Comparison of ENCODE assay signal across 34 cellular contexts in the genomic region with DNA sequence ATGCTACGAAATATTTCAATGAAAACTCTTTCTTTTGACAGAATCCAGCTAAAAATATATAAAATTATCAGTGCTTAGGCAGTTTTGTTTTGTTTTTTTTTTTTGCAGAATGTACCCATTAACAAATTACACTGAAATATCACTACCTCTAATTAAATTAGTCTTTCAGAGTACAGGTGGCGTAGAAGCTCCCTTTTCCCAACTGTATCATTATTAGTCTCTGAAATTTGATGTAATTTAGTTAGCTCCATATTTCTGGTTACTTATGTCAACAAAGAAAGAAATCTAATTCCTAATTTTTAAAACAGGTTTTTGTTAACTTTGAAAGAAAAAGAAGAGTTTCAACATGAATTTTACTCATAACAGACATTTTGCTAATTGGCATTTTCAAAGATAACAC.
DNase-seq lines count a peak whose midpoint lies in the region; ATAC-seq and TF ChIP-seq lines count a peak whose summit lies in the region.
"Had no signal": no experiment of that assay in that cellular context is flagged by ENCODE, and none has a peak within 500 bp of the region (broad histone marks: within the 10 kb centered on the region; RNA-seq: fewer than 3 reads in every experiment).

No MANE protein-coding gene starts in this region.

- H3K9me2 ChIP-seq in SK-N-SH, result no peaks in the 10 kb centered on the region

- H3K4me3 Mint-ChIP-seq in neural progenitor cell, result no peak overlapping the region
- H3K4me3 Mint-ChIP-seq: B cell; CD14-positive monocyte; CD4-positive, alpha-beta memory T cell; CD4-positive, alpha-beta T cell; CD4-positive, CD25-positive, alpha-beta regulatory T cell; CD8-positive, alpha-beta memory T cell; CD8-positive, alpha-beta T cell had no signal

- H4K20me1 ChIP-seq in SK-N-SH (ENCODE audit: insufficient read depth), result peaks cover 58% of the 10 kb centered on the region
- peaks cover 38% of the 10 kb centered on the region for H4K20me1 ChIP-seq in neural progenitor cell (ENCODE audit: low read depth)
- H4K20me1 ChIP-seq: BLaER1; BLaER1 treated with 17β-estradiol and CSF1 and Interleukin-3, amounts not matched to agents 10 nM and 100 nM had no signal

- CTCF ChIA-PET in SK-N-SH (lab: Yijun Ruan, JAX), result no interaction called here

- TF ChIP-seq EP300 in SK-N-SH (IDR thresholded peaks at IDR 0.05; ENCODE audit: borderline replicate concordance in 1 of 2, low read depth in 1 of 2, low read length in 1 of 2), result no peak

- H3K9me3 Mint-ChIP-seq in neural progenitor cell, result peaks cover 6% of the 10 kb centered on the region
- H3K9me3 Mint-ChIP-seq: CD14-positive monocyte had no signal

- H3K4me1 ChIP-seq in SK-N-SH (ENCODE audit: control insufficient read depth in 1 of 2, insufficient read depth in 2 of 2, low read depth in 1 of 2, low read length in 1 of 2), result peaks cover 0 to 17% of the 10 kb centered on the region in 2 experiments; a peak in 2 of 4 replicates
- peaks cover 35% of the 10 kb centered on the region for H3K4me1 ChIP-seq in neural progenitor cell
- H3K4me1 ChIP-seq: BE2C; BLaER1; BLaER1 treated with 17β-estradiol and CSF1 and Interleukin-3, amounts not matched to agents 10 nM and 100 nM; Caco-2 had no signal

- H3K4me2 ChIP-seq in SK-N-SH, result no peak overlapping the region
- H3K4me2 ChIP-seq in neural progenitor cell, result no peak overlapping the region
- H3K4me2 ChIP-seq: A549; BLaER1; BLaER1 treated with 17β-estradiol and CSF1 and Interleukin-3, amounts not matched to agents 10 nM and 100 nM had no signal

- H3K27ac ChIP-seq in SK-N-SH (ENCODE audit: low read depth in 2 of 2, low read length in 1 of 2), result peak overlapping the region in 1 of 2 experiments; percentile 80; a peak in 2 of 4 replicates
- peak overlapping the region; percentile 19 for H3K27ac ChIP-seq in neural progenitor cell
- H3K27ac ChIP-seq: 22Rv1; A549; BLaER1; BLaER1 treated with 17β-estradiol and CSF1 and Interleukin-3, amounts not matched to agents 10 nM and 100 nM; C4-2B had no signal

- no peaks in the 10 kb centered on the region for H3K9me3 ChIP-seq in SK-N-SH
- no peaks in the 10 kb centered on the region for H3K9me3 ChIP-seq in neural progenitor cell (ENCODE audit: low read depth)
- H3K9me3 ChIP-seq: A549; BE2C; BLaER1; BLaER1 treated with 17β-estradiol and CSF1 and Interleukin-3, amounts not matched to agents 10 nM and 100 nM; Caco-2 had no signal

- ATAC-seq in SK-N-SH treated with all-trans-retinoic acid at 6 μM for 48 hours (no peak), HG03159 (IDR thresholded peaks at IDR 0.05; ENCODE audit: unreplicated experiment) (no peak), GM21619 (IDR thresholded peaks at IDR 0.05; ENCODE audit: unreplicated experiment) (no peak), GM21529 (IDR thresholded peaks at IDR 0.05; ENCODE audit: unreplicated experiment) (no peak)
- ATAC-seq: A549; CD8-positive, alpha-beta T cell had no signal

- H2AFZ ChIP-seq in SK-N-SH (ENCODE audit: low read depth) (no peak overlapping the region), neural progenitor cell (replicated peaks) (no peak overlapping the region)

- peaks cover 44% of the 10 kb centered on the region for H3K36me3 Mint-ChIP-seq in neural progenitor cell
- H3K36me3 Mint-ChIP-seq: CD14-positive monocyte; CD4-positive, alpha-beta memory T cell; CD4-positive, CD25-positive, alpha-beta regulatory T cell; CD8-positive, alpha-beta memory T cell; CD8-positive, alpha-beta T cell had no signal

- no peak overlapping the region for H3K27ac Mint-ChIP-seq in neural progenitor cell
- H3K27ac Mint-ChIP-seq: B cell; CD14-positive monocyte; CD4-positive, alpha-beta memory T cell; CD4-positive, alpha-beta T cell; CD4-positive, CD25-positive, alpha-beta regulatory T cell; CD8-positive, alpha-beta memory T cell; CD8-positive, alpha-beta T cell had no signal

- WGBS in SK-N-SH (ENCODE audit: low lambda C conversion rate), result 90% methylated on average over 2 of the region's 2 CpGs

- peaks cover 35% of the 10 kb centered on the region for H3K4me1 Mint-ChIP-seq in neural progenitor cell
- H3K4me1 Mint-ChIP-seq: B cell; CD14-positive monocyte; CD4-positive, alpha-beta memory T cell; CD4-positive, CD25-positive, alpha-beta regulatory T cell; CD8-positive, alpha-beta memory T cell had no signal

- H3K9ac ChIP-seq in SK-N-SH (no peak overlapping the region), neural progenitor cell (no peak overlapping the region)
- H3K9ac ChIP-seq: BLaER1; BLaER1 treated with 17β-estradiol and CSF1 and Interleukin-3, amounts not matched to agents 10 nM and 100 nM had no signal

- no peak for TF ChIP-seq RAD21 in SK-N-SH (IDR thresholded peaks at IDR 0.05; ENCODE audit: low read length)

- H3K79me2 ChIP-seq in SK-N-SH (ENCODE audit: insufficient read depth), result peaks cover 92% of the 10 kb centered on the region
- peaks cover 100% of the 10 kb centered on the region for H3K79me2 ChIP-seq in neural progenitor cell (ENCODE audit: low read depth)

- H3F3A ChIP-seq in SK-N-SH (replicated peaks; ENCODE audit: insufficient read depth) (peaks cover 12% of the 10 kb centered on the region), neural progenitor cell (ENCODE audit: low read depth) (no peaks in the 10 kb centered on the region)

- peak; percentile 63 for DNase-seq in SK-N-DZ (ENCODE audit: low spot score)
- no peak for DNase-seq in SK-N-SH
- no peak for DNase-seq in neural progenitor cell (ENCODE audit: low spot score)
- DNase-seq in AML-193 (lab: John Stamatoyannopoulos, UW), result no peak
- DNase-seq: 8988T; ACHN; BE2C; C1 segment of cervical spinal cord; Caco-2; Calu3; CD4-positive, alpha-beta memory T cell; CD4-positive, alpha-beta T cell; CD4-positive, CD25-positive, alpha-beta regulatory T cell; CD8-positive, alpha-beta memory T cell; CD8-positive, alpha-beta T cell; COR-L47; DMS 273 treated with DMSO at 0.1 percent for 48 hours; DMS153; DMS53; DMS79; DMS79 treated with DMSO at 0.1 percent for 48 hours; DND-41; EL had no signal

- no peaks in the 10 kb centered on the region for H3K27me3 ChIP-seq in SK-N-SH (ENCODE audit: insufficient read depth)
- H3K27me3 ChIP-seq in neural progenitor cell, result no peaks in the 10 kb centered on the region
- H3K27me3 ChIP-seq: BE2C; BLaER1; BLaER1 treated with 17β-estradiol and CSF1 and Interleukin-3, amounts not matched to agents 10 nM and 100 nM had no signal

- peaks cover 3% of the 10 kb centered on the region for H3K27me3 Mint-ChIP-seq in neural progenitor cell (ENCODE audit: insufficient read depth, low read depth)
- H3K27me3 Mint-ChIP-seq: B cell; CD4-positive, alpha-beta memory T cell; CD4-positive, alpha-beta T cell; CD4-positive, CD25-positive, alpha-beta regulatory T cell; CD8-positive, alpha-beta memory T cell had no signal

- no peak for TF ChIP-seq CTCF in SK-N-SH (IDR thresholded peaks at IDR 0.05)
- TF ChIP-seq CTCF in neural progenitor cell (IDR thresholded peaks at IDR 0.05), result no peak

- POLR2A ChIA-PET in SK-N-SH (lab: Yijun Ruan, JAX), result no interaction called here

- no peak overlapping the region for H3K4me3 ChIP-seq in SK-N-SH (ENCODE audit: low read depth in 2 of 2, low read length in 1 of 2)
- no peak overlapping the region for H3K4me3 ChIP-seq in neural progenitor cell
- H3K4me3 ChIP-seq: A549; BLaER1; BLaER1 treated with 17β-estradiol and CSF1 and Interleukin-3, amounts not matched to agents 10 nM and 100 nM had no signal

- H3K36me3 ChIP-seq in SK-N-SH (replicated peaks in 1 of 2; ENCODE audit: control insufficient read depth in 1 of 2, insufficient read depth in 2 of 2, low read length in 1 of 2), result peaks cover 4 to 43% of the 10 kb centered on the region in 2 experiments
- H3K36me3 ChIP-seq in neural progenitor cell, result no peaks in the 10 kb centered on the region
- H3K36me3 ChIP-seq: BE2C; BLaER1; BLaER1 treated with 17β-estradiol and CSF1 and Interleukin-3, amounts not matched to agents 10 nM and 100 nM had no signal

TF ChIP-seq in SK-N-SH, 30 proteins besides CTCF, POLR2A, EP300 and RAD21 (continues in another document):
- TF ChIP-seq RCOR1 (IDR thresholded peaks at IDR 0.05; ENCODE audit: low read length), result peak; percentile 36; the same call in 1 of the 2 replicates
- no peak for TF ChIP-seq TCF12 (IDR thresholded peaks at IDR 0.05)
- TF ChIP-seq, protein P1, sequence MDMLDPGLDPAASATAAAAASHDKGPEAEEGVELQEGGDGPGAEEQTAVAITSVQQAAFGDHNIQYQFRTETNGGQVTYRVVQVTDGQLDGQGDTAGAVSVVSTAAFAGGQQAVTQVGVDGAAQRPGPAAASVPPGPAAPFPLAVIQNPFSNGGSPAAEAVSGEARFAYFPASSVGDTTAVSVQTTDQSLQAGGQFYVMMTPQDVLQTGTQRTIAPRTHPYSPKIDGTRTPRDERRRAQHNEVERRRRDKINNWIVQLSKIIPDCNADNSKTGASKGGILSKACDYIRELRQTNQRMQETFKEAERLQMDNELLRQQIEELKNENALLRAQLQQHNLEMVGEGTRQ (IDR thresholded peaks at IDR 0.05; ENCODE audit: borderline replicate concordance, low read depth, low read length), result no peak
- TF ChIP-seq CHD2 (IDR thresholded peaks at IDR 0.05; ENCODE audit: low read length, partially characterized antibody), result no peak
- TF ChIP-seq RFX5 (IDR thresholded peaks at IDR 0.05; ENCODE audit: low read length), result no peak
- TF ChIP-seq FOXJ3 (CRISPR knock-in tag; IDR thresholded peaks at IDR 0.05), result no peak
- TF ChIP-seq GATA2 (CRISPR knock-in tag; IDR thresholded peaks at IDR 0.05), result peak; percentile 29; the same call in 1 of the 2 replicates
- TF ChIP-seq MEF2A (IDR thresholded peaks at IDR 0.05; ENCODE audit: borderline replicate concordance, low read depth), result no peak

TF ChIP-seq in SK-N-SH treated with all-trans-retinoic acid at 6 μM for 48 hours, 23 proteins besides CTCF, POLR2A, EP300 and RAD21 (continues in another document):
- no peak for TF ChIP-seq ZNF70 (CRISPR knock-in tag; IDR thresholded peaks at IDR 0.05)
- TF ChIP-seq RARB (CRISPR knock-in tag; IDR thresholded peaks at IDR 0.05), result no peak
- TF ChIP-seq, protein P2, sequence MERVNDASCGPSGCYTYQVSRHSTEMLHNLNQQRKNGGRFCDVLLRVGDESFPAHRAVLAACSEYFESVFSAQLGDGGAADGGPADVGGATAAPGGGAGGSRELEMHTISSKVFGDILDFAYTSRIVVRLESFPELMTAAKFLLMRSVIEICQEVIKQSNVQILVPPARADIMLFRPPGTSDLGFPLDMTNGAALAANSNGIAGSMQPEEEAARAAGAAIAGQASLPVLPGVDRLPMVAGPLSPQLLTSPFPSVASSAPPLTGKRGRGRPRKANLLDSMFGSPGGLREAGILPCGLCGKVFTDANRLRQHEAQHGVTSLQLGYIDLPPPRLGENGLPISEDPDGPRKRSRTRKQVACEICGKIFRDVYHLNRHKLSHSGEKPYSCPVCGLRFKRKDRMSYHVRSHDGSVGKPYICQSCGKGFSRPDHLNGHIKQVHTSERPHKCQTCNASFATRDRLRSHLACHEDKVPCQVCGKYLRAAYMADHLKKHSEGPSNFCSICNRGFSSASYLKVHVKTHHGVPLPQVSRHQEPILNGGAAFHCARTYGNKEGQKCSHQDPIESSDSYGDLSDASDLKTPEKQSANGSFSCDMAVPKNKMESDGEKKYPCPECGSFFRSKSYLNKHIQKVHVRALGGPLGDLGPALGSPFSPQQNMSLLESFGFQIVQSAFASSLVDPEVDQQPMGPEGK (CRISPR knock-in tag; IDR thresholded peaks at IDR 0.05; ENCODE audit: borderline replicate concordance), result no peak
